8 cellular contexts compared by ENCODE assay signal in the genomic region with DNA sequence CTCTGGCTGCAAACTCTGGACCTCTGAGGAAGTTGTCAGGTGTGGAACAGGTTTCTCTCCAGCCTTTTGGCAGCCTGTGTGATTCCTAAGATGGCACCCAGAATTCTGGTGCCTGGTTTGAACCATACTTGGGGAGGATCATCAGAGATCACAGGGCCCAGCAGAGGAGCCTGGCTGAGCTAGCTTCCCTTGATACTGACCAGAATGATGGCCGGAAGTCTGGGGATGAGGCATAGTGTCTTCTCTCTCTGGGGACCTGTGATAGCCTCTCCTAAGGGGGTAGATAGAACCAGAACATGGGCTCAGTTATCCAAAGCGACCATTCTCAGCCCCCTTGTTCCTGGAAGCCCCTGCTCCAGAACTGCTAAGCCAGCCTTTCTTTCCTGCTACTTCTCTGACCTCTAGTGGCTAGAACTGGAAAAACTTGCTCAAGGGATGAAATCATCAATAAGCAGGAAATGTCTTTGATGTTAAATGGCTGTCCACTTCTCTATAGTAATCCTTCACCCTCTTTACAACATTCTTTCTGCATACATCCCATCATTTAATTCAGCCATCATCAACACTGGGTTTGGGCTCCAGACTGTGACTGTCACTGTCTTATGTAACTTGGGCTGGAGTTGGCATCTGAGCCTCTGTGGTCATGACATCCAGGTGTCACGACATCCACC. TPM values are rescaled to one million over a fixed set of nuclear protein-coding genes. Genes with fewer than 3 reads are reported as not detected.
DNase-seq lines count a peak whose midpoint lies in the region; ATAC-seq and TF ChIP-seq lines count a peak whose summit lies in the region.

No MANE protein-coding gene starts in this region.

- H3K9me3 Mint-ChIP-seq in T-helper 1 cell treated with Interleukin-12 subunit alpha and Interleukin-12 subunit beta and Interleukin-4 antibody, amounts not matched to agents 30 μg/mL and 1 μg/mL, for 36 hours = peaks cover 10% of the 10 kb centered on the region

- H3K27me3 Mint-ChIP-seq in T-helper 1 cell treated with Interleukin-12 subunit alpha and Interleukin-12 subunit beta and Interleukin-4 antibody, amounts not matched to agents 30 μg/mL and 1 μg/mL, for 36 hours (ENCODE audit: low read depth) = no peaks in the 10 kb centered on the region

- H3K4me1 Mint-ChIP-seq in T-helper 1 cell treated with Interleukin-12 subunit alpha and Interleukin-12 subunit beta and Interleukin-4 antibody, amounts not matched to agents 30 μg/mL and 1 μg/mL, for 36 hours (ENCODE audit: low read depth) = peaks cover 78% of the 10 kb centered on the region

- no peaks in the 10 kb centered on the region for H3K27me3 ChIP-seq in foreskin keratinocyte

- ATAC-seq in foreskin keratinocyte (peak; percentile 48), HG02981 (IDR thresholded peaks at IDR 0.05; ENCODE audit: unreplicated experiment) (no peak)

- no peak overlapping the region for H3K27ac ChIP-seq in foreskin keratinocyte

- peaks cover 35% of the 10 kb centered on the region for H3K36me3 Mint-ChIP-seq in T-helper 1 cell treated with Interleukin-12 subunit alpha and Interleukin-12 subunit beta and Interleukin-4 antibody, amounts not matched to agents 30 μg/mL and 1 μg/mL, for 36 hours (ENCODE audit: low read depth)

- H3K27ac Mint-ChIP-seq in T-helper 1 cell treated with Interleukin-12 subunit alpha and Interleukin-12 subunit beta and Interleukin-4 antibody, amounts not matched to agents 30 μg/mL and 1 μg/mL, for 36 hours = peak overlapping the region; percentile 68

- H3K4me3 Mint-ChIP-seq in T-helper 1 cell treated with Interleukin-12 subunit alpha and Interleukin-12 subunit beta and Interleukin-4 antibody, amounts not matched to agents 30 μg/mL and 1 μg/mL, for 36 hours = peak overlapping the region; percentile 48

- DNase-seq in AG09309 (ENCODE audit: low read depth) (no peak), GM12864 (ENCODE audit: low read depth) (no peak), NCI-H1105 (lab: John Stamatoyannopoulos, UW) (peak; percentile 32), foreskin keratinocyte (peak in 1 of 2 donors; percentile 39), renal cortical epithelial cell (ENCODE audit: low read depth) (peak; percentile 62), amniotic stem cell (lab: John Stamatoyannopoulos, UW) (no peak)

- H3K4me1 ChIP-seq in foreskin keratinocyte = no peaks in the 10 kb centered on the region

- H3K4me3 ChIP-seq in AG09309 (ENCODE audit: control insufficient read depth, low read depth, low read length) (no peak overlapping the region), GM12864 (ENCODE audit: low read depth, low read length) (no peak overlapping the region)

- TF ChIP-seq CTCF in AG09309 (IDR thresholded peaks at IDR 0.05; ENCODE audit: control insufficient read depth, insufficient read depth, low read depth, low read length, missing control alignments) (peak; percentile 74), GM12864 (IDR thresholded peaks at IDR 0.05; ENCODE audit: low read depth, low read length, missing control alignments) (peak; percentile 75), foreskin keratinocyte (conservative IDR thresholded peaks at IDR 0.05) (peak; percentile 83)

RNA-seq across cellular contexts. Expression of a gene that starts 55.1 kb away (rescaled TPM):
- total RNA-seq in foreskin keratinocyte (not detected in 2 replicates), renal cortical epithelial cell (not detected in 2 replicates)
- polyA plus RNA-seq in foreskin keratinocyte = not detected in 2 replicates

Comparison
In these comparisons a context has a peak if more than half of its experiments do, and no peak if none do; other contexts are left out.
1. DNase-seq: peak in NCI-H1105 (single experiment) and renal cortical epithelial cell (single experiment); none in AG09309 (single experiment), GM12864 (single experiment) and amniotic stem cell (single experiment).
2. Peak in every context shown above with its lines, with median percentiles within 50 percentile points of each other: CTCF ChIP-seq.